Comparison of ENCODE assay signal across 27 cellular contexts in genomic region chr5:66477591-66477990, GRCh38.
"Had no signal": no experiment of that assay in that cellular context is flagged by ENCODE, and none has a peak within 500 bp of the region (broad histone marks: within the 10 kb centered on the region; RNA-seq: fewer than 3 reads in every experiment).

No MANE protein-coding gene starts in this region.

- H3K27me3 Mint-ChIP-seq: activated B cell treated with CpG ODN at 0.5 μM for 24 hours had no signal

- H3K27ac ChIP-seq: ascending aorta, body of pancreas, PC-9, SK-N-MC had no signal

- H3K27ac Mint-ChIP-seq: activated B cell treated with CpG ODN at 0.5 μM for 24 hours; activated CD4-positive, alpha-beta T cell treated with anti-CD3 and anti-CD28 coated beads, Interleukin-2, amount 10 ng/mL, durations not matched to agents 24 days and 14 days; activated naive CD4-positive, alpha-beta T cell treated with anti-CD3 and anti-CD28 coated beads, Interleukin-2, amount 50 U/mL, for 72 hours; activated naive CD8-positive, alpha-beta T cell treated with anti-CD3 and anti-CD28 coated beads, Interleukin-2, amount 50 U/mL, for 24 hours; T-cell had no signal

- DNase-seq: activated B cell treated with CpG ODN at 0.5 μM for 24 hours; activated CD4-positive, alpha-beta T cell treated with anti-CD3 and anti-CD28 coated beads for 1 hour; activated CD4-positive, alpha-beta T cell treated with anti-CD3 and anti-CD28 coated beads, Interleukin-2, amount 10 ng/mL, durations not matched to agents 24 days and 14 days; activated CD4-positive, alpha-beta T cell treated with anti-CD3 and anti-CD28 coated beads, Interleukin-2, amount 50 U/mL, for 48 hours; activated CD8-positive, alpha-beta memory T cell treated with anti-CD3 and anti-CD28 coated beads for 24 hours; activated effector memory CD4-positive, alpha-beta T cell treated with anti-CD3 and anti-CD28 coated beads, Interleukin-2, amount 50 U/mL, for 16 hours; activated naive CD4-positive, alpha-beta T cell treated with Interleukin-2 at 50 U/mL for 16 hours; activated naive CD8-positive, alpha-beta T cell treated with anti-CD3 and anti-CD28 coated beads, Interleukin-2, amount 50 U/mL, for 24 hours; activated T-cell treated with anti-CD3 and anti-CD28 coated beads, Interleukin-2, amount 50 U/mL, for 4 hours; amniotic stem cell; body of pancreas; MG63; MV-4-11; NCI-H1092 treated with DMSO at 0.1 percent for 48 hours; NCI-H1417 treated with DMSO at 0.1 percent for 48 hours; NCI-H1694; NCI-H2029; NCI-H2107; NCI-H510A treated with DMSO at 0.1 percent for 48 hours; NCI-H69; PC-9; T-cell; T-helper 2 cell; T1000 had no signal

- H3K36me3 ChIP-seq: ascending aorta, MG63 had no signal

- H3K4me1 Mint-ChIP-seq: activated CD4-positive, alpha-beta T cell treated with anti-CD3 and anti-CD28 coated beads, Interleukin-2, amount 10 ng/mL, durations not matched to agents 24 days and 14 days; activated naive CD8-positive, alpha-beta T cell treated with anti-CD3 and anti-CD28 coated beads, Interleukin-2, amount 50 U/mL, for 24 hours; T-cell had no signal

- H3K4me1 ChIP-seq: ascending aorta, body of pancreas had no signal

- H3K4me3 Mint-ChIP-seq: activated B cell treated with CpG ODN at 0.5 μM for 24 hours; activated CD4-positive, alpha-beta T cell treated with anti-CD3 and anti-CD28 coated beads, Interleukin-2, amount 10 ng/mL, durations not matched to agents 24 days and 14 days; activated naive CD8-positive, alpha-beta T cell treated with anti-CD3 and anti-CD28 coated beads, Interleukin-2, amount 50 U/mL, for 24 hours; activated T-cell treated with anti-CD3 and anti-CD28 coated beads, Interleukin-2, amount 50 U/mL, for 4 hours; T-cell had no signal

- H3K4me3 ChIP-seq: ascending aorta, body of pancreas, MG63, PC-9, SK-N-MC had no signal

- H3K36me3 Mint-ChIP-seq: T-cell had no signal

- ATAC-seq: activated naive CD4-positive, alpha-beta T cell treated with anti-CD3 and anti-CD28 coated beads, Interleukin-2, amount 50 U/mL, for 72 hours; activated naive CD8-positive, alpha-beta T cell treated with anti-CD3 and anti-CD28 coated beads, Interleukin-2, amount 50 U/mL, for 24 hours; activated T-cell treated with anti-CD3 and anti-CD28 coated beads, Interleukin-2, amount 50 U/mL, for 4 hours; body of pancreas; T-cell had no signal

- H3K9me3 ChIP-seq: ascending aorta, body of pancreas, MG63 had no signal

- H3K27me3 ChIP-seq: ascending aorta, body of pancreas, MG63 had no signal
